Comparison of ENCODE assay signal across 16 cellular contexts in genomic region chr11:9170450-9170849, GRCh38.
DNase-seq lines count a peak whose midpoint lies in the region; ATAC-seq, FAIRE-seq and TF ChIP-seq lines count a peak whose summit lies in the region.
"Had no signal": no experiment of that assay in that cellular context is flagged by ENCODE, and none has a peak within 500 bp of the region (broad histone marks: within the 10 kb centered on the region; RNA-seq: fewer than 3 reads in every experiment).

No MANE protein-coding gene starts in this region.

- no peaks in the 10 kb centered on the region for H3K9me3 Mint-ChIP-seq in astrocyte (ENCODE audit: unreplicated experiment)

- H3K4me3 ChIP-seq in HepG2 (replicated peaks in 1 of 3; ENCODE audit: insufficient read depth in 1 of 3, low read depth in 2 of 3, low read length in 3 of 3) (no peak overlapping the region), right lobe of liver (no peak overlapping the region), astrocyte (ENCODE audit: insufficient read depth, low read depth, low read length) (no peak overlapping the region), foreskin fibroblast (ENCODE audit: low read depth in 1 of 2, low read length in 2 of 2) (no peak overlapping the region)
- H3K4me3 ChIP-seq: stomach had no signal

- POLR2A ChIA-PET in HepG2 (lab: Yijun Ruan, JAX) = interaction anchor here (0.8 kb wide), 1 partner anchor 12 kb away, joined by 3 read pairs; no protein-coding TSS in a partner anchor

- BruUV-seq in HepG2 (replicated peaks; lab: Mats Ljungman, UMichigan) = no TSS peak

- H3K9ac ChIP-seq in HepG2 (ENCODE audit: insufficient read depth, low read depth, low read length) = no peak overlapping the region
- H3K9ac ChIP-seq in astrocyte (ENCODE audit: low read length) = no peak overlapping the region

- CTCF ChIA-PET in HepG2 (lab: Yijun Ruan, JAX; ENCODE audit: low intra/inter-chr PET ratio, low total read pairs) = no interaction called here

- FAIRE-seq in HepG2 (lab: Jason Lieb, UNC) (no peak), astrocyte (lab: Jason Lieb, UNC) (peak; percentile 13)
- FAIRE-seq: H1 had no signal

- H3K4me2 ChIP-seq in HepG2 (ENCODE audit: low read depth, low read length) (no peak overlapping the region), astrocyte (ENCODE audit: low read length) (no peak overlapping the region)

- H4K20me1 ChIP-seq in HepG2 (ENCODE audit: insufficient read depth, low read length) = no peaks in the 10 kb centered on the region
- peaks cover 25% of the 10 kb centered on the region for H4K20me1 ChIP-seq in astrocyte (ENCODE audit: insufficient read depth, low read length)

- peak overlapping the region; percentile 50 for H3K27ac Mint-ChIP-seq in astrocyte (ENCODE audit: unreplicated experiment)

- peaks cover 24% of the 10 kb centered on the region for H3K4me1 Mint-ChIP-seq in astrocyte (ENCODE audit: low read depth, unreplicated experiment)

- peaks cover 13 to 55% of the 10 kb centered on the region in 2 experiments for H3K36me3 ChIP-seq in HepG2 (replicated peaks in 1 of 2; ENCODE audit: control insufficient read depth in 1 of 2, insufficient read depth in 2 of 2, low read length in 2 of 2)
- H3K36me3 ChIP-seq in right lobe of liver = peaks cover 0 to 25% (median under 1%) of the 10 kb centered on the region in 4 donors
- H3K36me3 ChIP-seq in astrocyte (ENCODE audit: insufficient read depth, low read length) = peaks cover 16% of the 10 kb centered on the region

- WGBS in HepG2 (ENCODE audit: low lambda C conversion rate) = 94% methylated on average over 2 of the region's 2 CpGs
- 100% methylated on average over 1 of the region's 2 CpGs for WGBS in right lobe of liver (ENCODE audit: insufficient coverage, low coverage, low lambda C conversion rate, missing lambda C conversion rate)

- in situ Hi-C loops in HepG2 (cut with HindIII; ENCODE audit: extremely low pct_ligation_motif_present, low pct_unique_long_range_greater_than_20kb) = loop anchor here (25.0 kb wide), 1 partner anchor 317 kb away; no protein-coding TSS in a partner anchor

- TF ChIP-seq POLR2A in HepG2 (IDR thresholded peaks at IDR 0.05; ENCODE audit: insufficient read depth in 1 of 2, low read depth in 2 of 2, low read length in 2 of 2) (no peak), right lobe of liver (IDR thresholded peaks at IDR 0.05) (no peak)

- no peak for TF ChIP-seq CTCF in HepG2 (CRISPR knock-in tag; IDR thresholded peaks at IDR 0.05)
- TF ChIP-seq CTCF in right lobe of liver (IDR thresholded peaks at IDR 0.05) = no peak
- no peak for TF ChIP-seq CTCF in astrocyte (IDR thresholded peaks at IDR 0.05; ENCODE audit: insufficient read depth, low read depth, low read length)
- no peak for TF ChIP-seq CTCF in foreskin fibroblast (IDR thresholded peaks at IDR 0.05; ENCODE audit: low read depth, low read length)

- TF ChIP-seq EP300 in HepG2 (IDR thresholded peaks at IDR 0.05; ENCODE audit: low read depth in 2 of 2, low read length in 2 of 2) (no peak), HepG2 (CRISPR knock-in tag; IDR thresholded peaks at IDR 0.05; ENCODE audit: borderline replicate concordance) (no peak)

- no peaks in the 10 kb centered on the region for H3K27me3 Mint-ChIP-seq in astrocyte (ENCODE audit: low read depth, unreplicated experiment)

- H2AFZ ChIP-seq in HepG2 (ENCODE audit: low read length) = no peak overlapping the region
- no peak overlapping the region for H2AFZ ChIP-seq in astrocyte (ENCODE audit: low read depth, low read length)

- H3K79me2 ChIP-seq in HepG2 (ENCODE audit: insufficient read depth, low read length) (no peaks in the 10 kb centered on the region), astrocyte (ENCODE audit: insufficient read depth, low read length) (peaks cover 19% of the 10 kb centered on the region)

- no peak for DNase-seq in HepG2 (ENCODE audit: low spot score)
- no peak for DNase-seq in right lobe of liver
- DNase-seq in astrocyte (ENCODE audit: low read depth) = peak; percentile 58
- DNase-seq in foreskin fibroblast = peak; percentile 68 to 79
- DNase-seq in stromal cell of bone marrow (ENCODE audit: low read depth) = peak; percentile 75
- no peak for DNase-seq in A172 (ENCODE audit: low spot score)
- no peak for DNase-seq in NCI-H2107 treated with DMSO at 0.1 percent for 48 hours (lab: John Stamatoyannopoulos, UW; ENCODE audit: unreplicated experiment)
- no peak for DNase-seq in NCI-H524 treated with DMSO at 0.1 percent for 48 hours (lab: John Stamatoyannopoulos, UW)
- DNase-seq: activated effector memory CD4-positive, alpha-beta T cell treated with anti-CD3 and anti-CD28 coated beads, Interleukin-2, amount 50 U/mL, for 16 hours; Calu3; caudate nucleus; NCI-H1105 treated with DMSO at 0.1 percent for 48 hours; NCI-H2227 treated with DMSO at 0.1 percent for 48 hours; stomach; WERI-Rb-1 had no signal

- no peaks in the 10 kb centered on the region for H3K9me3 ChIP-seq in HepG2 (ENCODE audit: low read length)
- H3K9me3 ChIP-seq in right lobe of liver = no peaks in the 10 kb centered on the region
- H3K9me3 ChIP-seq in astrocyte (ENCODE audit: insufficient read depth, low read depth, low read length) = no peaks in the 10 kb centered on the region
- H3K9me3 ChIP-seq: stomach had no signal

- peaks cover 4% of the 10 kb centered on the region; the same call in 1 of the 2 replicates for H3K4me1 ChIP-seq in HepG2 (ENCODE audit: insufficient read depth, low read length)
- H3K4me1 ChIP-seq in right lobe of liver = no peaks in the 10 kb centered on the region
- H3K4me1 ChIP-seq in astrocyte (ENCODE audit: insufficient read depth, low read length) = peaks cover 13% of the 10 kb centered on the region
- H3K4me1 ChIP-seq: stomach had no signal

- H3K27ac ChIP-seq in HepG2 (ENCODE audit: extremely low read length, insufficient read depth, low read length) = no peak overlapping the region
- no peak overlapping the region for H3K27ac ChIP-seq in right lobe of liver
- H3K27ac ChIP-seq in astrocyte (ENCODE audit: low read depth, low read length) = no peak overlapping the region
- H3K27ac ChIP-seq: stomach, WERI-Rb-1 had no signal

- H3K4me3 Mint-ChIP-seq in astrocyte (ENCODE audit: unreplicated experiment) = no peak overlapping the region

- TF ChIP-seq RAD21 in HepG2 (CRISPR knock-in tag; IDR thresholded peaks at IDR 0.05) = no peak

- intact Hi-C loops in HepG2 (cut with micrococcal nuclease; ENCODE audit: unreplicated experiment) (loop anchor here (10.0 kb wide), 1 partner anchor 344 kb away; no protein-coding TSS in a partner anchor), right lobe of liver (cut with DNase I) (no loop called here)

- H3K27me3 ChIP-seq in HepG2 (ENCODE audit: control insufficient read depth in 1 of 2, insufficient read depth in 2 of 2, low read length in 2 of 2) (no peaks in the 10 kb centered on the region), right lobe of liver (no peaks in the 10 kb centered on the region), astrocyte (ENCODE audit: insufficient read depth, low read length) (no peaks in the 10 kb centered on the region)
- H3K27me3 ChIP-seq: stomach had no signal

- ATAC-seq in HepG2 (no peak), right lobe of liver (no peak)

- peaks cover 22% of the 10 kb centered on the region for H3K36me3 Mint-ChIP-seq in astrocyte (ENCODE audit: low read depth, unreplicated experiment)

TF ChIP-seq in HepG2, 621 proteins besides CTCF, POLR2A, EP300 and RAD21:
- TF ChIP-seq ZNF788 (CRISPR knock-in tag; IDR thresholded peaks at IDR 0.05; ENCODE audit: borderline replicate concordance) (no peak), RFX5 (IDR thresholded peaks at IDR 0.05; ENCODE audit: low read depth, low read length) (peak; percentile 19; the same call in 1 of the 2 replicates)

Comparison
In these comparisons a context has a peak if more than half of its experiments do, and no peak if none do; other contexts are left out.
1. DNase-seq: peak in astrocyte (single experiment), foreskin fibroblast (2 of 2) and stromal cell of bone marrow (single experiment); none in HepG2 (single experiment), right lobe of liver (0 of 3), A172 (single experiment), NCI-H2107 treated with DMSO at 0.1 percent for 48 hours (single experiment) and NCI-H524 treated with DMSO at 0.1 percent for 48 hours (single experiment).